In genomic region chr6:82006027-82006738, GRCh38 we compare ENCODE assay signal across 10 cellular contexts.
DNase-seq lines count a peak whose midpoint lies in the region; ATAC-seq and TF ChIP-seq lines count a peak whose summit lies in the region.
"Had no signal": no experiment of that assay in that cellular context is flagged by ENCODE, and none has a peak within 500 bp of the region (broad histone marks: within the 10 kb centered on the region; RNA-seq: fewer than 3 reads in every experiment).

No MANE protein-coding gene starts in this region.

- H3K36me3 ChIP-seq in MM.1S (replicated peaks; ENCODE audit: insufficient read depth, low read length) (no peaks in the 10 kb centered on the region), body of pancreas (replicated peaks in 1 of 2; ENCODE audit: insufficient read depth in 1 of 2, low read depth in 2 of 2) (no peaks in the 10 kb centered on the region), lower lobe of right lung (no peaks in the 10 kb centered on the region)

- H2AK5ac ChIP-seq in H9 (ENCODE audit: insufficient read length, low read length): no peak overlapping the region

- H4K8ac ChIP-seq in H9 (replicated peaks; ENCODE audit: insufficient read length, low read depth, low read length): peak overlapping the region; percentile 65

- no peak overlapping the region for H3K23ac ChIP-seq in H9 (ENCODE audit: insufficient read length, low read depth, low read length)

- H3K27ac Mint-ChIP-seq in H9: no peak overlapping the region
- H3K27ac Mint-ChIP-seq: activated naive CD4-positive, alpha-beta T cell treated with anti-CD3 and anti-CD28 coated beads, Interleukin-2, amount 50 U/mL, for 24 hours had no signal

- H3K27ac ChIP-seq in H9 (ENCODE audit: insufficient read length, low read depth, low read length) (no peak overlapping the region), MM.1S (ENCODE audit: low read length) (no peak overlapping the region), body of pancreas (no peak overlapping the region), lower lobe of right lung (no peak overlapping the region)

- DNase-seq in NCI-H2171 treated with DMSO at 0.1 percent for 48 hours (lab: John Stamatoyannopoulos, UW) (peak; percentile 38), NCI-H2171 (lab: John Stamatoyannopoulos, UW) (no peak), H9 (peak; percentile 46), MM.1S (peak; percentile 56), body of pancreas (peak in 3 of 4 donors; percentile 10 to 13 (median 12)), lower lobe of right lung (peak; percentile 18), cerebellum (ENCODE audit: low spot score) (no peak)
- no peak for DNase-seq in effector CD4-positive, alpha-beta T cell

- H3K4me3 Mint-ChIP-seq in H9: no peak overlapping the region
- H3K4me3 Mint-ChIP-seq: activated naive CD4-positive, alpha-beta T cell treated with anti-CD3 and anti-CD28 coated beads, Interleukin-2, amount 50 U/mL, for 24 hours; CD4-positive, alpha-beta memory T cell had no signal

- no peak for TF ChIP-seq POLR2A in body of pancreas (IDR thresholded peaks at IDR 0.05)

- intact Hi-C loops in body of pancreas (cut with DNase I): no loop called here
- intact Hi-C loops in lower lobe of right lung (cut with DNase I): no loop called here

- peaks cover 2 to 36% (median 10%) of the 10 kb centered on the region in 3 experiments; a peak in 6 of 7 replicates for H3K36me3 Mint-ChIP-seq in H9 (ENCODE audit: insufficient read depth in 1 of 3, low read depth in 3 of 3)
- H3K36me3 Mint-ChIP-seq: activated naive CD4-positive, alpha-beta T cell treated with anti-CD3 and anti-CD28 coated beads, Interleukin-2, amount 50 U/mL, for 24 hours; CD4-positive, alpha-beta memory T cell had no signal

- H3K56ac ChIP-seq in H9 (ENCODE audit: insufficient read length, low read depth, low read length): no peak overlapping the region

- no peak overlapping the region for H2BK5ac ChIP-seq in H9 (ENCODE audit: insufficient read length, low read length)

- H3K18ac ChIP-seq in H9 (ENCODE audit: insufficient read length, low read depth, low read length): no peak overlapping the region

- H2AFZ ChIP-seq in H9 (ENCODE audit: low read length) (no peak overlapping the region), MM.1S (ENCODE audit: low read length) (no peak overlapping the region)

- no peaks in the 10 kb centered on the region for H3K27me3 Mint-ChIP-seq in H9 (ENCODE audit: low read depth)
- H3K27me3 Mint-ChIP-seq: activated naive CD4-positive, alpha-beta T cell treated with anti-CD3 and anti-CD28 coated beads, Interleukin-2, amount 50 U/mL, for 24 hours; CD4-positive, alpha-beta memory T cell had no signal

- H3K4me2 ChIP-seq in H9 (ENCODE audit: insufficient read depth, insufficient read length, low read length) (no peak overlapping the region), MM.1S (ENCODE audit: low read depth, low read length) (no peak overlapping the region)

- no peaks in the 10 kb centered on the region for H3K23me2 ChIP-seq in H9 (ENCODE audit: insufficient read length, low read depth, low read length, poor library complexity, severe bottlenecking)

- H3K4ac ChIP-seq in H9 (ENCODE audit: low read depth, low read length): no peak overlapping the region

- TF ChIP-seq CTCF in H9 (conservative IDR thresholded peaks at IDR 0.05): peak; percentile 75
- TF ChIP-seq CTCF in MM.1S (IDR thresholded peaks at IDR 0.05; ENCODE audit: low read length): peak; percentile 71
- TF ChIP-seq CTCF in body of pancreas (IDR thresholded peaks at IDR 0.05): peak in 6 of 7 experiments; percentile 8 to 43 (median 33)
- TF ChIP-seq CTCF in lower lobe of right lung (IDR thresholded peaks at IDR 0.05): peak; percentile 54

- no peak overlapping the region for H3K4me3 ChIP-seq in MM.1S (ENCODE audit: low read length)
- H3K4me3 ChIP-seq in body of pancreas: no peak overlapping the region
- H3K4me3 ChIP-seq in lower lobe of right lung: no peak overlapping the region

- ATAC-seq in body of pancreas: peak; percentile 38
- ATAC-seq in lower lobe of right lung: peak; percentile 62 to 68

- H3K79me2 ChIP-seq in H9 (ENCODE audit: insufficient read depth, low read length): no peaks in the 10 kb centered on the region
- no peaks in the 10 kb centered on the region for H3K79me2 ChIP-seq in MM.1S (ENCODE audit: low read length)

- no peak overlapping the region for H2BK12ac ChIP-seq in H9 (ENCODE audit: insufficient read length, low read depth, low read length)

- H3F3A ChIP-seq in MM.1S (ENCODE audit: insufficient read depth, low read length): no peaks in the 10 kb centered on the region

- H4K20me1 ChIP-seq in H9 (ENCODE audit: control insufficient read depth, insufficient read depth, insufficient read length): no peaks in the 10 kb centered on the region
- H4K20me1 ChIP-seq in MM.1S (ENCODE audit: insufficient read depth, low read length): no peaks in the 10 kb centered on the region

- H3K9me3 Mint-ChIP-seq in H9: peaks cover 38 to 41% of the 10 kb centered on the region in 2 experiments

- H2BK20ac ChIP-seq in H9 (ENCODE audit: low read depth, low read length, poor library complexity, severe bottlenecking): no peak overlapping the region

- H3K4me1 Mint-ChIP-seq in H9: peaks cover 9 to 11% of the 10 kb centered on the region in 2 experiments
- H3K4me1 Mint-ChIP-seq: activated naive CD4-positive, alpha-beta T cell treated with anti-CD3 and anti-CD28 coated beads, Interleukin-2, amount 50 U/mL, for 24 hours; CD4-positive, alpha-beta memory T cell had no signal

- no CpG with 5 or more reads among the region's 5 CpGs for WGBS in H9 (ENCODE audit: extremely low coverage, insufficient read length, low lambda C conversion rate)
- WGBS in body of pancreas, 2 donors: 35 to 52% methylated on average over 3 to 5 of the region's 5 CpGs

- no peak overlapping the region for H3K14ac ChIP-seq in H9 (ENCODE audit: insufficient read depth, low read length)

- H3K4me1 ChIP-seq in H9 (ENCODE audit: insufficient read depth, low read length) (no peaks in the 10 kb centered on the region), MM.1S (ENCODE audit: low read length) (no peaks in the 10 kb centered on the region), body of pancreas (no peaks in the 10 kb centered on the region), lower lobe of right lung (no peaks in the 10 kb centered on the region)

- H2BK15ac ChIP-seq in H9 (ENCODE audit: low read depth, low read length): no peak overlapping the region

- H3K9me3 ChIP-seq in H9 (ENCODE audit: control insufficient read depth, low read depth, low read length): no peaks in the 10 kb centered on the region
- no peaks in the 10 kb centered on the region for H3K9me3 ChIP-seq in MM.1S (replicated peaks; ENCODE audit: insufficient read depth, low read length)
- H3K9me3 ChIP-seq in body of pancreas: no peaks in the 10 kb centered on the region
- peaks cover 3% of the 10 kb centered on the region for H3K9me3 ChIP-seq in lower lobe of right lung

- no peaks in the 10 kb centered on the region for H3K79me1 ChIP-seq in H9 (ENCODE audit: insufficient read depth, low read depth, low read length, poor library complexity, severe bottlenecking)

- H3K27me3 ChIP-seq in H9 (ENCODE audit: insufficient read depth, low read length) (no peaks in the 10 kb centered on the region), MM.1S (replicated peaks; ENCODE audit: insufficient read depth, low read length) (no peaks in the 10 kb centered on the region), body of pancreas (no peaks in the 10 kb centered on the region), lower lobe of right lung (ENCODE audit: low read depth) (no peaks in the 10 kb centered on the region)

- no peak overlapping the region for H3T11ph ChIP-seq in H9 (ENCODE audit: low read length)

- H4K91ac ChIP-seq in H9 (ENCODE audit: insufficient read length, low read depth, low read length): no peak overlapping the region

- H4K5ac ChIP-seq in H9 (ENCODE audit: insufficient read length, low read depth, low read length): no peak overlapping the region

- no peaks in the 10 kb centered on the region for H3K9me2 ChIP-seq in MM.1S (replicated peaks; ENCODE audit: insufficient read depth, low read length)

- H2BK120ac ChIP-seq in H9 (ENCODE audit: low read depth, low read length, poor library complexity, severe bottlenecking): no peak overlapping the region

- no peak overlapping the region for H3K9ac ChIP-seq in H9 (ENCODE audit: extremely low read depth, insufficient read length, low read length)
- H3K9ac ChIP-seq in MM.1S (ENCODE audit: low read length): no peak overlapping the region

Comparison
In these comparisons a context has a peak if more than half of its experiments do, and no peak if none do; other contexts are left out.
1. DNase-seq: peak in NCI-H2171 treated with DMSO at 0.1 percent for 48 hours (single experiment), H9 (single experiment), MM.1S (single experiment), body of pancreas (3 of 4) and lower lobe of right lung (single experiment); none in NCI-H2171 (single experiment), cerebellum (single experiment) and effector CD4-positive, alpha-beta T cell (single experiment).
2. Peak in every context shown above with its lines, with median percentiles within 50 percentile points of each other: CTCF ChIP-seq.